ENCODE assay signal across 30 cellular contexts in genomic region chr10:85145966-85146365, GRCh38.
"Had no signal": no experiment of that assay in that cellular context is flagged by ENCODE, and none has a peak within 500 bp of the region (broad histone marks: within the 10 kb centered on the region; RNA-seq: fewer than 3 reads in every experiment).

No MANE protein-coding gene starts in this region.

- H3K27ac ChIP-seq: body of pancreas, brain microvascular endothelial cell, breast epithelium, VCaP had no signal

- H3K36me3 ChIP-seq: brain microvascular endothelial cell, breast epithelium had no signal

- H3K27me3 ChIP-seq: body of pancreas, brain microvascular endothelial cell, breast epithelium had no signal

- H3K4me1 ChIP-seq: body of pancreas, breast epithelium had no signal

- ATAC-seq: activated CD4-positive, alpha-beta T cell treated with anti-CD3 and anti-CD28 coated beads for 36 hours; activated CD8-positive, alpha-beta memory T cell treated with anti-CD3 and anti-CD28 coated beads, Interleukin-2, amount 10 ng/mL, durations not matched to agents 7 days and 5 days; activated CD8-positive, alpha-beta T cell treated with anti-CD3 and anti-CD28 coated beads, Interleukin-2, amount 10 ng/mL, durations not matched to agents 7 days and 5 days; activated naive CD8-positive, alpha-beta T cell treated with anti-CD3 and anti-CD28 coated beads, Interleukin-2, amount 50 U/mL, for 24 hours; body of pancreas; T-cell had no signal

- H3K4me3 ChIP-seq: body of pancreas, breast epithelium had no signal

- FAIRE-seq: astrocyte, TTC549 had no signal

- H3K9me3 ChIP-seq: body of pancreas, breast epithelium had no signal

- DNase-seq: activated B cell treated with CpG ODN at 0.5 μM for 24 hours; activated CD4-positive, alpha-beta memory T cell treated with anti-CD3 and anti-CD28 coated beads, Interleukin-2, amount 10 ng/mL, durations not matched to agents 7 days and 5 days; activated CD4-positive, alpha-beta T cell treated with anti-CD3 and anti-CD28 coated beads for 36 hours; activated CD4-positive, alpha-beta T cell treated with anti-CD3 and anti-CD28 coated beads for 48 hours; activated CD4-positive, alpha-beta T cell treated with anti-CD3 and anti-CD28 coated beads, Interleukin-2, amount 10 ng/mL, durations not matched to agents 7 days and 5 days; activated CD4-positive, alpha-beta T cell treated with anti-CD3 and anti-CD28 coated beads, Interleukin-2, amount 50 U/mL, for 48 hours; activated CD4-positive, CD25-positive, alpha-beta regulatory T cell treated with anti-CD3 and anti-CD28 coated beads, Interleukin-2, amount 50 U/mL, for 72 hours; activated CD8-positive, alpha-beta memory T cell treated with anti-CD3 and anti-CD28 coated beads for 24 hours; activated CD8-positive, alpha-beta memory T cell treated with anti-CD3 and anti-CD28 coated beads, Interleukin-2, amount 10 ng/mL, durations not matched to agents 7 days and 5 days; activated CD8-positive, alpha-beta memory T cell treated with anti-CD3 and anti-CD28 coated beads, Interleukin-2, amount 50 U/mL, for 48 hours; activated CD8-positive, alpha-beta T cell treated with anti-CD3 and anti-CD28 coated beads, Interleukin-2, amount 10 ng/mL, durations not matched to agents 7 days and 5 days; activated effector memory CD4-positive, alpha-beta T cell treated with Interleukin-2 at 50 U/mL for 16 hours; activated gamma-delta T cell; activated naive CD4-positive, alpha-beta T cell treated with anti-CD3 and anti-CD28 coated beads, Interleukin-2, amount 10 ng/mL, durations not matched to agents 7 days and 5 days; activated naive CD4-positive, alpha-beta T cell treated with Interleukin-2 at 50 U/mL for 16 hours; activated naive CD8-positive, alpha-beta T cell treated with anti-CD3 and anti-CD28 coated beads, Interleukin-2, amount 10 ng/mL, durations not matched to agents 7 days and 5 days; activated naive CD8-positive, alpha-beta T cell treated with anti-CD3 and anti-CD28 coated beads, Interleukin-2, amount 50 U/mL, for 24 hours; activated T-cell treated with anti-CD3 and anti-CD28 coated beads, Interleukin-2, amount 50 U/mL, for 24 hours; activated T-cell treated with anti-CD3 and anti-CD28 coated beads, Interleukin-2, amount 50 U/mL, for 48 hours; aorta; body of pancreas; brain microvascular endothelial cell; central memory CD4-positive, alpha-beta T cell; T-cell; T-helper 2 cell; T-helper 9 cell had no signal
